ENCODE assay signal across 18 cellular contexts in the genomic region with DNA sequence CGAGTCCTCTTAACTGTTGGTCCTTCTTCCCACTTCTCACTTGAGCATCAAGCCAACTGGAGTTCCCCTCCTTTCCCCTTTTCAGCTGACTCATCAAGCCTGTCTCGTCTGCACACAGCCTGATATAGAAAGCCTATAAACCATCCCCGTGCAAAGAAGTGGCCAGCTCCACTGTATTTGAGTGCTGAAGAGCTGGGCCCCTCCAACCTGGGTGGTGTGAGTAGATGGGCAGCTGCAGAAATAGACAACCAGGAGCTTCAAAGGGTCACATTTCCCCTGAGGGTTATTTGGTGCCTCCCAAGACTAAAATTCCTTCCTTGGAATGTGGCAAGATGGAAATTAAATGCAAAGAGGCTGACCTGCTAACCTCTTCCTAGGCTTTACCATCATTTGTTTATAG.
DNase-seq lines count a peak whose midpoint lies in the region; ATAC-seq, FAIRE-seq and TF ChIP-seq lines count a peak whose summit lies in the region.
"Had no signal": no experiment of that assay in that cellular context is flagged by ENCODE, and none has a peak within 500 bp of the region (broad histone marks: within the 10 kb centered on the region; RNA-seq: fewer than 3 reads in every experiment).

No MANE protein-coding gene starts in this region.

- H2AFZ ChIP-seq in GM23338 = no peak overlapping the region
- H2AFZ ChIP-seq in astrocyte (ENCODE audit: low read depth, low read length) = no peak overlapping the region
- peak overlapping the region; percentile 45 for H2AFZ ChIP-seq in neuronal stem cell (ENCODE audit: low read length)

- H3K9ac ChIP-seq in astrocyte (ENCODE audit: low read length) (no peak overlapping the region), neuronal stem cell (ENCODE audit: low read depth, low read length, poor library complexity) (no peak overlapping the region)
- H3K9ac ChIP-seq: BLaER1 treated with 17β-estradiol and CSF1 and Interleukin-3, amounts not matched to agents 10 nM and 100 nM; KMS-11 had no signal

- H3K79me2 ChIP-seq in GM23338 (replicated peaks; ENCODE audit: insufficient read depth) = no peaks in the 10 kb centered on the region
- no peaks in the 10 kb centered on the region for H3K79me2 ChIP-seq in astrocyte (ENCODE audit: insufficient read depth, low read length)

- H3K27ac ChIP-seq in GM23338 (ENCODE audit: low read depth) (no peak overlapping the region), astrocyte (ENCODE audit: low read depth, low read length) (no peak overlapping the region), neuronal stem cell (replicated peaks; ENCODE audit: low read length) (peak overlapping the region; percentile 27)
- H3K27ac ChIP-seq: BLaER1 treated with 17β-estradiol and CSF1 and Interleukin-3, amounts not matched to agents 10 nM and 100 nM; KMS-11; SK-N-MC had no signal

- H3K4me1 ChIP-seq in GM23338 (ENCODE audit: insufficient read depth) = peaks cover 8% of the 10 kb centered on the region; the same call in 1 of the 2 replicates
- no peaks in the 10 kb centered on the region for H3K4me1 ChIP-seq in astrocyte (ENCODE audit: insufficient read depth, low read length)
- peaks cover 16 to 18% of the 10 kb centered on the region in 2 donors for H3K4me1 ChIP-seq in neuronal stem cell (ENCODE audit: control insufficient read depth in 2 of 2, insufficient read depth in 1 of 2, low read depth in 1 of 2, low read length in 2 of 2)

- H3K36me3 Mint-ChIP-seq in GM23338 (ENCODE audit: low read depth) = no peaks in the 10 kb centered on the region; the same call in 2 of the 3 replicates
- H3K36me3 Mint-ChIP-seq in astrocyte (ENCODE audit: low read depth, unreplicated experiment) = no peaks in the 10 kb centered on the region
- no peaks in the 10 kb centered on the region for H3K36me3 Mint-ChIP-seq in activated naive CD4-positive, alpha-beta T cell treated with anti-CD3 and anti-CD28 coated beads, Interleukin-2, amount 50 U/mL, for 72 hours

- no peak for FAIRE-seq in astrocyte (lab: Jason Lieb, UNC)
- FAIRE-seq: GM18507, GM19239, HTR-8/SVneo had no signal

- H3K27me3 ChIP-seq in GM23338 (ENCODE audit: insufficient read depth) (no peaks in the 10 kb centered on the region), astrocyte (ENCODE audit: insufficient read depth, low read length) (no peaks in the 10 kb centered on the region), neuronal stem cell (ENCODE audit: control insufficient read depth in 3 of 3, insufficient read depth in 3 of 3, low read depth in 1 of 3, low read length in 3 of 3) (no peaks in the 10 kb centered on the region)

- H3K18ac ChIP-seq in neuronal stem cell (ENCODE audit: low read length) = no peak overlapping the region

- no peak overlapping the region for H2BK5ac ChIP-seq in neuronal stem cell (ENCODE audit: low read length)

- H2BK15ac ChIP-seq in neuronal stem cell (ENCODE audit: low read length) = no peak overlapping the region

- no peaks in the 10 kb centered on the region for H3K79me1 ChIP-seq in neuronal stem cell (ENCODE audit: low read depth, low read length)

- H3K27ac Mint-ChIP-seq in GM23338 = no peak overlapping the region; the same call in 1 of the 2 replicates
- H3K27ac Mint-ChIP-seq in astrocyte (ENCODE audit: unreplicated experiment) = peak overlapping the region; percentile 31
- H3K27ac Mint-ChIP-seq in activated naive CD4-positive, alpha-beta T cell treated with anti-CD3 and anti-CD28 coated beads, Interleukin-2, amount 50 U/mL, for 72 hours = no peak overlapping the region

- no peak overlapping the region for H3K4ac ChIP-seq in neuronal stem cell (ENCODE audit: low read length)

- H4K8ac ChIP-seq in neuronal stem cell (ENCODE audit: low read depth, low read length) = no peak overlapping the region

- H3K4me2 ChIP-seq in GM23338 = peak overlapping the region; percentile 38; the same call in 1 of the 2 replicates
- no peak overlapping the region for H3K4me2 ChIP-seq in astrocyte (ENCODE audit: low read length)
- H3K4me2 ChIP-seq in neuronal stem cell (ENCODE audit: insufficient read depth, low read length, poor library complexity, severe bottlenecking) = peak overlapping the region; percentile 11
- H3K4me2 ChIP-seq: KMS-11 had no signal

- no peaks in the 10 kb centered on the region for H3K9me2 ChIP-seq in GM23338 (ENCODE audit: insufficient read depth)

- H3K27me3 Mint-ChIP-seq in GM23338 (ENCODE audit: insufficient read depth, low read depth, poor library complexity) (peaks cover 2% of the 10 kb centered on the region), astrocyte (ENCODE audit: low read depth, unreplicated experiment) (no peaks in the 10 kb centered on the region)

- H3K14ac ChIP-seq in neuronal stem cell (ENCODE audit: low read length) = no peak overlapping the region

- H3K4me3 ChIP-seq in GM23338 (no peak overlapping the region), astrocyte (ENCODE audit: insufficient read depth, low read depth, low read length) (no peak overlapping the region), neuronal stem cell (ENCODE audit: low read length in 2 of 2) (no peak overlapping the region)
- H3K4me3 ChIP-seq: BLaER1 treated with 17β-estradiol and CSF1 and Interleukin-3, amounts not matched to agents 10 nM and 100 nM; SK-N-MC had no signal

- H3K36me3 ChIP-seq in GM23338 (ENCODE audit: insufficient read depth) (no peaks in the 10 kb centered on the region), astrocyte (ENCODE audit: insufficient read depth, low read length) (no peaks in the 10 kb centered on the region), neuronal stem cell (replicated peaks in 1 of 2; ENCODE audit: control insufficient read depth in 2 of 2, insufficient read depth in 2 of 2, low read length in 2 of 2) (no peaks in the 10 kb centered on the region)
- H3K36me3 ChIP-seq: BLaER1 treated with 17β-estradiol and CSF1 and Interleukin-3, amounts not matched to agents 10 nM and 100 nM had no signal

- no peaks in the 10 kb centered on the region for H3F3A ChIP-seq in GM23338 (replicated peaks; ENCODE audit: low read depth)

- WGBS in neuronal stem cell (ENCODE audit: extremely low coverage in 2 of 2, insufficient read length in 2 of 2, insufficient replicate concordance in 1 of 2), 2 donors = no CpG with 5 or more reads among the region's 3 CpGs

- H3K4me1 Mint-ChIP-seq in GM23338 (peaks cover 26% of the 10 kb centered on the region), astrocyte (ENCODE audit: low read depth, unreplicated experiment) (peaks cover 17% of the 10 kb centered on the region)

- ATAC-seq in GM23338 (peak; percentile 55; the same call in 2 of the 3 replicates), GM18520 (IDR thresholded peaks at IDR 0.05; ENCODE audit: unreplicated experiment) (no peak), HG03521 (IDR thresholded peaks at IDR 0.05; ENCODE audit: unreplicated experiment) (no peak), GM18907 (IDR thresholded peaks at IDR 0.05; ENCODE audit: unreplicated experiment) (no peak)
- no peak for ATAC-seq in activated naive CD4-positive, alpha-beta T cell treated with anti-CD3 and anti-CD28 coated beads, Interleukin-2, amount 50 U/mL, for 72 hours

- TF ChIP-seq CTCF in GM23338 (conservative IDR thresholded peaks at IDR 0.05; ENCODE audit: low read depth in 2 of 2) (no peak), astrocyte (IDR thresholded peaks at IDR 0.05; ENCODE audit: insufficient read depth, low read depth, low read length) (no peak)

- DNase-seq in GM23338 (ENCODE audit: low spot score) (peak; percentile 67), astrocyte (ENCODE audit: low read depth) (no peak), iPS-NIHi7 (ENCODE audit: extremely low spot score) (peak; percentile 43), neuronal stem cell (ENCODE audit: low spot score) (no peak)
- no peak for DNase-seq in activated naive CD4-positive, alpha-beta T cell treated with anti-CD3 and anti-CD28 coated beads, Interleukin-2, amount 50 U/mL, for 72 hours (ENCODE audit: low spot score in 2 of 2)
- DNase-seq: DMS153, NCI-H1092 treated with DMSO at 0.1 percent for 48 hours, NCI-H187, NCI-H748 treated with DMSO at 0.1 percent for 48 hours had no signal

- no peaks in the 10 kb centered on the region for H3K9me3 ChIP-seq in astrocyte (ENCODE audit: insufficient read depth, low read depth, low read length)
- no peaks in the 10 kb centered on the region for H3K9me3 ChIP-seq in neuronal stem cell (replicated peaks in 1 of 2; ENCODE audit: control insufficient read depth in 2 of 2, insufficient read depth in 1 of 2, low read depth in 1 of 2, low read length in 2 of 2)

- no peak overlapping the region for H2AK5ac ChIP-seq in neuronal stem cell (ENCODE audit: low read depth, low read length)

- H4K20me1 ChIP-seq in GM23338 (replicated peaks; ENCODE audit: insufficient read depth) (no peaks in the 10 kb centered on the region), astrocyte (ENCODE audit: insufficient read depth, low read length) (no peaks in the 10 kb centered on the region)

- no peak overlapping the region for H3K23ac ChIP-seq in neuronal stem cell (ENCODE audit: low read depth, low read length, poor library complexity)

- H4K91ac ChIP-seq in neuronal stem cell (ENCODE audit: low read depth, low read length, poor library complexity) = no peak overlapping the region

- H3K9me3 Mint-ChIP-seq in GM23338 (no peaks in the 10 kb centered on the region), astrocyte (ENCODE audit: unreplicated experiment) (no peaks in the 10 kb centered on the region)
- H3K9me3 Mint-ChIP-seq in activated naive CD4-positive, alpha-beta T cell treated with anti-CD3 and anti-CD28 coated beads, Interleukin-2, amount 50 U/mL, for 72 hours = no peaks in the 10 kb centered on the region

- H2BK12ac ChIP-seq in neuronal stem cell (ENCODE audit: low read length) = no peak overlapping the region

- H2BK120ac ChIP-seq in neuronal stem cell (ENCODE audit: low read depth, low read length) = no peak overlapping the region

- H3K4me3 Mint-ChIP-seq in GM23338 (no peak overlapping the region), astrocyte (ENCODE audit: unreplicated experiment) (no peak overlapping the region)

TF ChIP-seq in GM23338, 12 proteins besides CTCF, POLR2A, EP300 and RAD21 (continues in another document):
- no peak for TF ChIP-seq EZH2phosphoT487 (IDR thresholded peaks at IDR 0.05; ENCODE audit: unreplicated experiment)

Comparison
In these comparisons a context has a peak if more than half of its experiments do, and no peak if none do; other contexts are left out.
1. DNase-seq: peak in GM23338 (single experiment) and iPS-NIHi7 (single experiment); none in astrocyte (single experiment), neuronal stem cell (single experiment) and activated naive CD4-positive, alpha-beta T cell treated with anti-CD3 and anti-CD28 coated beads, Interleukin-2, amount 50 U/mL, for 72 hours (0 of 2).